In genomic region chr2:68767996-68768395, GRCh38 we compare ENCODE assay signal across 13 cellular contexts. TPM values are rescaled to one million over a fixed set of nuclear protein-coding genes. Genes with fewer than 3 reads are reported as not detected.
DNase-seq lines count a peak whose midpoint lies in the region; ATAC-seq and TF ChIP-seq lines count a peak whose summit lies in the region.
"Had no signal": no experiment of that assay in that cellular context is flagged by ENCODE, and none has a peak within 500 bp of the region (broad histone marks: within the 10 kb centered on the region; RNA-seq: fewer than 3 reads in every experiment).

No MANE protein-coding gene starts in this region.

- no peaks in the 10 kb centered on the region for H3K27me3 ChIP-seq in Karpas-422 (ENCODE audit: low read length)
- H3K27me3 ChIP-seq: testis had no signal

- H3K4me2 ChIP-seq in Karpas-422 (ENCODE audit: low read depth, low read length, poor library complexity, severe bottlenecking): peak overlapping the region; percentile 69

- peaks cover 90% of the 10 kb centered on the region for H3K4me1 Mint-ChIP-seq in T-helper 1 cell treated with Interleukin-12 subunit alpha and Interleukin-12 subunit beta and Interleukin-4 antibody, amounts not matched to agents 30 μg/mL and 1 μg/mL, for 36 hours (ENCODE audit: low read depth)

- peak overlapping the region; percentile 66 for H3K4me3 Mint-ChIP-seq in T-helper 1 cell treated with Interleukin-12 subunit alpha and Interleukin-12 subunit beta and Interleukin-4 antibody, amounts not matched to agents 30 μg/mL and 1 μg/mL, for 36 hours

- H3K4me3 ChIP-seq in Karpas-422 (ENCODE audit: low read length): peak overlapping the region; percentile 58
- no peak overlapping the region for H3K4me3 ChIP-seq in skin epidermis
- H3K4me3 ChIP-seq: testis had no signal

- no peak for TF ChIP-seq CTCF in omental fat pad (IDR thresholded peaks at IDR 0.05)

- H3K27ac ChIP-seq in Karpas-422 (ENCODE audit: low read length): peak overlapping the region; percentile 89
- peak overlapping the region in 15 of 21 experiments; percentile 3 to 97 (median 74) for H3K27ac ChIP-seq in skin epidermis
- H3K27ac ChIP-seq: testis had no signal

- H3K4me1 ChIP-seq in Karpas-422 (ENCODE audit: low read length): peaks cover 100% of the 10 kb centered on the region

- H3K36me3 Mint-ChIP-seq in T-helper 1 cell treated with Interleukin-12 subunit alpha and Interleukin-12 subunit beta and Interleukin-4 antibody, amounts not matched to agents 30 μg/mL and 1 μg/mL, for 36 hours (ENCODE audit: low read depth): peaks cover 45% of the 10 kb centered on the region
- H3K36me3 Mint-ChIP-seq in activated naive CD4-positive, alpha-beta T cell treated with anti-CD3 and anti-CD28 coated beads, Interleukin-2, amount 50 U/mL, for 72 hours: peaks cover 2% of the 10 kb centered on the region in 2 donors

- H3K27me3 Mint-ChIP-seq in T-helper 1 cell treated with Interleukin-12 subunit alpha and Interleukin-12 subunit beta and Interleukin-4 antibody, amounts not matched to agents 30 μg/mL and 1 μg/mL, for 36 hours (ENCODE audit: low read depth): no peaks in the 10 kb centered on the region

- H3K9me2 ChIP-seq in Karpas-422 (replicated peaks; ENCODE audit: insufficient read depth, low read length): no peaks in the 10 kb centered on the region

- DNase-seq in T-helper 1 cell: no peak
- peak; percentile 59 for DNase-seq in Karpas-422
- no peak for DNase-seq in activated naive CD4-positive, alpha-beta T cell treated with anti-CD3 and anti-CD28 coated beads, Interleukin-2, amount 50 U/mL, for 72 hours (ENCODE audit: low spot score in 2 of 2)
- no peak for DNase-seq in omental fat pad (ENCODE audit: low spot score)
- no peak for DNase-seq in NCI-H1417 treated with DMSO at 0.1 percent for 48 hours (lab: John Stamatoyannopoulos, UW)
- DNase-seq: mesendoderm, NCI-H2107, T-helper 9 cell, testis had no signal

- no peak overlapping the region for H2AFZ ChIP-seq in Karpas-422 (ENCODE audit: low read length)

- H3K27ac Mint-ChIP-seq in T-helper 1 cell treated with Interleukin-12 subunit alpha and Interleukin-12 subunit beta and Interleukin-4 antibody, amounts not matched to agents 30 μg/mL and 1 μg/mL, for 36 hours: peak overlapping the region; percentile 87
- peak overlapping the region; percentile 79 to 95 for H3K27ac Mint-ChIP-seq in activated naive CD4-positive, alpha-beta T cell treated with anti-CD3 and anti-CD28 coated beads, Interleukin-2, amount 50 U/mL, for 72 hours

- H3K36me3 ChIP-seq in Karpas-422 (ENCODE audit: insufficient read depth, low read length): peaks cover 3% of the 10 kb centered on the region; the same call in 1 of the 2 replicates

- H4K20me1 ChIP-seq in Karpas-422 (ENCODE audit: insufficient read depth, low read depth, low read length): no peaks in the 10 kb centered on the region

- peak overlapping the region; percentile 70 for H3K9ac ChIP-seq in Karpas-422 (ENCODE audit: low read length)

- H3K9me3 Mint-ChIP-seq in T-helper 1 cell treated with Interleukin-12 subunit alpha and Interleukin-12 subunit beta and Interleukin-4 antibody, amounts not matched to agents 30 μg/mL and 1 μg/mL, for 36 hours: no peaks in the 10 kb centered on the region
- no peaks in the 10 kb centered on the region for H3K9me3 Mint-ChIP-seq in activated naive CD4-positive, alpha-beta T cell treated with anti-CD3 and anti-CD28 coated beads, Interleukin-2, amount 50 U/mL, for 72 hours

- H3K9me3 ChIP-seq in Karpas-422 (ENCODE audit: low read length): no peaks in the 10 kb centered on the region
- H3K9me3 ChIP-seq: testis had no signal

- no peak for ATAC-seq in activated naive CD4-positive, alpha-beta T cell treated with anti-CD3 and anti-CD28 coated beads, Interleukin-2, amount 50 U/mL, for 72 hours
- ATAC-seq in GM21576 (IDR thresholded peaks at IDR 0.05; ENCODE audit: unreplicated experiment) (no peak), omental fat pad (ENCODE audit: low FRiP score) (no peak)

- peaks cover 98% of the 10 kb centered on the region for H3K79me2 ChIP-seq in Karpas-422 (ENCODE audit: low read length)

RNA-seq across cellular contexts. Expression of gene ARHGAP25, which starts 33.4 kb away (rescaled TPM):
- 172 and 213 TPM in 2 replicates for total RNA-seq in Karpas-422 (2014; rRNA removed; shearing (Covaris generic); ENCODE audit: low replicate concordance)
- total RNA-seq in activated naive CD4-positive, alpha-beta T cell treated with anti-CD3 and anti-CD28 coated beads, Interleukin-2, amount 50 U/mL, for 72 hours: 10 to 100 TPM; 37.7 to 43.0 TPM
- total RNA-seq in omental fat pad: 10 to 100 TPM in 2 of 4 donors, 1 to 10 TPM in 2; 6.1 to 40.8 (median 11.7) TPM
- total RNA-seq: HT-29 had no signal
